Comparison of ENCODE assay signal across 10 cellular contexts in genomic region chr16:87924041-87924851, GRCh38. TPM values are rescaled to one million over a fixed set of nuclear protein-coding genes. Genes with fewer than 3 reads are reported as not detected.
A peak's percentile ranks its signal among the peaks of the same experiment; 100 is the strongest.
DNase-seq lines count a peak whose midpoint lies in the region; ATAC-seq and TF ChIP-seq lines count a peak whose summit lies in the region.
"Had no signal": no experiment of that assay in that cellular context is flagged by ENCODE, and none has a peak within 500 bp of the region (broad histone marks: within the 10 kb centered on the region; RNA-seq: fewer than 3 reads in every experiment).

No MANE protein-coding gene starts in this region.

- 54% methylated on average over 26 of the region's 30 CpGs for WGBS in prostate gland

- TF ChIP-seq POLR2A in prostate gland (IDR thresholded peaks at IDR 0.05) = no peak

- H3K4me1 ChIP-seq in endocrine pancreas (ENCODE audit: control insufficient read depth, insufficient read depth, low read length) (no peaks in the 10 kb centered on the region), prostate gland (replicated peaks) (no peaks in the 10 kb centered on the region)

- H3K36me3 Mint-ChIP-seq in immature natural killer cell = no peaks in the 10 kb centered on the region
- H3K36me3 Mint-ChIP-seq in T-cell = no peaks in the 10 kb centered on the region
- H3K36me3 Mint-ChIP-seq: CD14-positive monocyte had no signal

- H3K4me1 Mint-ChIP-seq in immature natural killer cell = no peaks in the 10 kb centered on the region
- H3K4me1 Mint-ChIP-seq in T-cell = peaks cover 7 to 14% (median 9%) of the 10 kb centered on the region in 3 donors

- peak; percentile 78 for ATAC-seq in GM21447 (IDR thresholded peaks at IDR 0.05; ENCODE audit: unreplicated experiment)
- ATAC-seq in T-cell (replicated peaks in 1 of 4) = no peak

- no peak overlapping the region for H3K27ac Mint-ChIP-seq in immature natural killer cell
- no peak overlapping the region for H3K27ac Mint-ChIP-seq in T-cell

- no peak overlapping the region for H3K27ac ChIP-seq in prostate gland

- peak; percentile 92 for DNase-seq in Caki2 (ENCODE audit: low read depth)
- DNase-seq in NCI-H1694 (lab: John Stamatoyannopoulos, UW) = peak; percentile 86
- DNase-seq in immature natural killer cell = no peak
- DNase-seq in SK-N-DZ (ENCODE audit: low spot score) = no peak
- no peak for DNase-seq in T-cell
- no peak for DNase-seq in prostate gland (ENCODE audit: low spot score)
- DNase-seq: GOT3 had no signal

- CTCF ChIA-PET in T-cell (lab: Charles Lee) = no interaction called here

- intact Hi-C loops in prostate gland (cut with DNase I) = no loop called here

- peak overlapping the region; percentile 35 for H3K9ac ChIP-seq in endocrine pancreas (ENCODE audit: control insufficient read depth, insufficient read depth, low read length)

- in situ Hi-C loops in Caki2 (cut with HindIII; ENCODE audit: low pct_unique_long_range_greater_than_20kb, low sequenced_read_pairs) = no loop called here

- H3K36me3 ChIP-seq in endocrine pancreas (ENCODE audit: control insufficient read depth, insufficient read depth, low read length) = no peaks in the 10 kb centered on the region
- H3K36me3 ChIP-seq in prostate gland = no peaks in the 10 kb centered on the region

- H3K27me3 Mint-ChIP-seq in immature natural killer cell (ENCODE audit: low read depth in 3 of 3) = peaks cover 2 to 10% (median 6%) of the 10 kb centered on the region in 3 donors
- H3K27me3 Mint-ChIP-seq in T-cell = peaks cover 0 to 15% of the 10 kb centered on the region in 2 donors

- H3K9me3 Mint-ChIP-seq in immature natural killer cell (peaks cover 0 to 2% (median 0%) of the 10 kb centered on the region in 6 donors), T-cell (no peaks in the 10 kb centered on the region)
- H3K9me3 Mint-ChIP-seq: CD14-positive monocyte had no signal

- no peak for TF ChIP-seq CTCF in prostate gland (IDR thresholded peaks at IDR 0.05)

- H3K9me3 ChIP-seq in endocrine pancreas (ENCODE audit: control insufficient read depth, low read length) (no peaks in the 10 kb centered on the region), prostate gland (no peaks in the 10 kb centered on the region)

- no peaks in the 10 kb centered on the region for H3K27me3 ChIP-seq in endocrine pancreas (ENCODE audit: control insufficient read depth, insufficient read depth, low read length)
- no peaks in the 10 kb centered on the region for H3K27me3 ChIP-seq in prostate gland (replicated peaks; ENCODE audit: insufficient read depth)

- H3K4me3 ChIP-seq in endocrine pancreas (ENCODE audit: control insufficient read depth, insufficient read depth, low read length) = no peak overlapping the region
- no peak overlapping the region for H3K4me3 ChIP-seq in prostate gland

- H3K4me3 Mint-ChIP-seq in immature natural killer cell (no peak overlapping the region), T-cell (no peak overlapping the region)

- POLR2A ChIA-PET in T-cell (lab: Charles Lee) = interaction anchor here in 1 of 2 donors (0.5 kb wide), 1 partner anchor 250 kb away, joined by 3 read pairs; no protein-coding TSS in a partner anchor

RNA-seq across cellular contexts. Expression of gene CA5A, which starts 12.1 kb away (rescaled TPM):
- total RNA-seq in Caki2 (2014; rRNA removed; shearing (Covaris generic); ENCODE audit: low replicate concordance) = not detected in 2 replicates
- polyA plus RNA-seq in immature natural killer cell = not detected
- not detected in 2 replicates for polyA plus RNA-seq in SK-N-DZ (2014; cell fraction: cytosol; rRNA removed)
- 1.3 TPM in 1 of 2 replicates, not detected in the other for polyA plus RNA-seq in SK-N-DZ (2014; cell fraction: nucleus; rRNA removed)
- under 1 TPM in 1 of 5 donors, not detected in 4; 0.20 TPM for total RNA-seq in T-cell
- not detected for total RNA-seq in prostate gland
- polyA plus RNA-seq: CD14-positive monocyte had no signal

RNA-seq across cellular contexts. Expression of gene BANP, which starts 27.0 kb away (rescaled TPM):
- 14.9 and 16.7 TPM in 2 replicates for total RNA-seq in Caki2 (2014; rRNA removed; shearing (Covaris generic); ENCODE audit: low replicate concordance)
- polyA plus RNA-seq in immature natural killer cell = 10 to 100 TPM in 2 of 3 donors, 1 to 10 TPM in 1; 6.3 to 19.4 (median 10.2) TPM
- 19.1 and 26.6 TPM in 2 replicates for polyA plus RNA-seq in SK-N-DZ (2014; cell fraction: cytosol; rRNA removed)
- 27.9 and 35.3 TPM in 2 replicates for polyA plus RNA-seq in SK-N-DZ (2014; cell fraction: nucleus; rRNA removed)
- 10 to 100 TPM; 57.1 to 81.9 (median 69.4) TPM for total RNA-seq in T-cell
- total RNA-seq in prostate gland = 10 to 100 TPM; 32.2 to 47.3 TPM

RNA-seq across cellular contexts. Expression of gene SLC7A5, which starts 54.9 kb away (rescaled TPM):
- 81.4 and 81.7 TPM in 2 replicates for total RNA-seq in Caki2 (2014; rRNA removed; shearing (Covaris generic); ENCODE audit: low replicate concordance)
- 1 to 10 TPM; 2.6 to 7.3 (median 4.2) TPM for polyA plus RNA-seq in immature natural killer cell
- polyA plus RNA-seq in SK-N-DZ (2014; cell fraction: cytosol; rRNA removed) = 37.0 and 39.2 TPM in 2 replicates
- 14.8 and 18.4 TPM in 2 replicates for polyA plus RNA-seq in SK-N-DZ (2014; cell fraction: nucleus; rRNA removed)
- 10 to 100 TPM; 37.9 to 81.6 (median 40.0) TPM for total RNA-seq in T-cell
- total RNA-seq in prostate gland = 100 to 1,000 TPM in 1 of 2 donors, 1 to 10 TPM in 1; 3.3 to 232 TPM

Comparison
In these comparisons a context has a peak if more than half of its experiments do, and no peak if none do; other contexts are left out.
1. DNase-seq: peak in Caki2 (single experiment) and NCI-H1694 (single experiment); none in immature natural killer cell (0 of 3), SK-N-DZ (single experiment), T-cell (0 of 34) and prostate gland (single experiment).